ENCODE assay signal across 8 cellular contexts in the genomic region with DNA sequence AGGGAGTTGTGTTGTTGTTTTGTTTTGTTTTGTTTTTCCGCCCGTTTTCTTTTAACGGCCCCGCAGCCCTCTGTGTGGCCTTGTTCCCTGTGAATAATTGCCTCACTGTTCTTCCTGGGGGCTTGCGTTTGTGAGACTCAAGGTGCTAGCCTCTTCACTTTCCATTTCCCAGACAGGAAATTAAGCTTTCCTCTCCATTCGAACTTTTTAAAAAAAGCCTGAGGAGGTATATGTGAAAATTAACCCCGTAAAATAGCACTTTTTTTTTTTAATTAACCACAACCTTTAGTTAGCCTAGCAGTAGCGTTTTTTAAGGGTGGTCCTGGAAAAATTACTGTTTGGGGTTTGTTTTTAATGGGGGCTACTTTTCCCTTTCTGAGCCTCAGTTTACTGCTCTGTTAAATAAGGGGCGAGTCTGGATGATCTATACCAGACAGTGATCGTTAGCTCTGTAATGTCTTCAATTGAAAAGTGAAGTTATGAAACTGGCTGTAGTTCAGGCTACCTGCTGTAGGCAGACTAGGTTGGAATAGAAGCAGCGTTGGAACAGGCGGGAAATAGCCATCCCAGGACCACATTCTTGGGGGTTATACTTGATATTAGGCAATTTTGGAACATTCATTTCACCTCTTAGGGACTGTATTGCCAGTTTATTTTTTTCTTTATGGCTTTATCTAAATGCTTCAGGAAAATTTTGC. TPM values are rescaled to one million over a fixed set of nuclear protein-coding genes. Genes with fewer than 3 reads are reported as not detected.
DNase-seq lines count a peak whose midpoint lies in the region; ATAC-seq and TF ChIP-seq lines count a peak whose summit lies in the region.

No MANE protein-coding gene starts in this region.

- peaks cover 45 to 67% of the 10 kb centered on the region in 2 donors for H3K4me1 ChIP-seq in thoracic aorta (ENCODE audit: control insufficient read depth in 1 of 2, low read depth in 2 of 2)

- peak overlapping the region; percentile 93 for H3K27ac ChIP-seq in thoracic aorta

- DNase-seq in activated CD8-positive, alpha-beta T cell treated with anti-CD3 and anti-CD28 coated beads for 36 hours = no peak
- DNase-seq in thoracic aorta (ENCODE audit: low spot score) = no peak
- no peak for DNase-seq in AG20443 (ENCODE audit: low spot score)
- no peak for DNase-seq in NCI-H1092 (lab: John Stamatoyannopoulos, UW)

- no peaks in the 10 kb centered on the region for H3K27me3 ChIP-seq in thoracic aorta (replicated peaks; ENCODE audit: insufficient read depth)

- ATAC-seq in GM18868 (IDR thresholded peaks at IDR 0.05; ENCODE audit: unreplicated experiment) (peak; percentile 1), HG03159 (IDR thresholded peaks at IDR 0.05; ENCODE audit: unreplicated experiment) (peak; percentile 8), thoracic aorta (ENCODE audit: insufficient number of reproducible peaks, low FRiP score, low read depth) (no peak), HG02852 (IDR thresholded peaks at IDR 0.05; ENCODE audit: unreplicated experiment) (no peak)
- ATAC-seq in activated CD8-positive, alpha-beta T cell treated with anti-CD3 and anti-CD28 coated beads for 36 hours = peak; percentile 2

- H3K4me3 Mint-ChIP-seq in activated CD8-positive, alpha-beta T cell treated with anti-CD3 and anti-CD28 coated beads for 36 hours = peak overlapping the region; percentile 93

- H3K4me3 ChIP-seq in iPS-18c (ENCODE audit: insufficient read depth, low read depth, low read length) = peak overlapping the region; percentile 88
- H3K4me3 ChIP-seq in thoracic aorta = peak overlapping the region; percentile 96

- POLR2A ChIA-PET in activated CD8-positive, alpha-beta T cell treated with anti-CD3 and anti-CD28 coated beads for 36 hours (lab: Charles Lee) = interaction anchor here (0.8 to 3.0 kb wide), 9 partner anchors 8 to 418 kb away, joined by 3 to 16 read pairs (median 4); no protein-coding TSS in a partner anchor

- no peak for TF ChIP-seq CTCF in activated CD8-positive, alpha-beta T cell treated with anti-CD3 and anti-CD28 coated beads for 36 hours (IDR thresholded peaks at IDR 0.05)
- TF ChIP-seq CTCF in thoracic aorta (IDR thresholded peaks at IDR 0.05) = no peak

- H3K4me1 Mint-ChIP-seq in activated CD8-positive, alpha-beta T cell treated with anti-CD3 and anti-CD28 coated beads for 36 hours (ENCODE audit: low read depth) = peaks cover 31% of the 10 kb centered on the region

- CTCF ChIA-PET in activated CD8-positive, alpha-beta T cell treated with anti-CD3 and anti-CD28 coated beads for 36 hours (lab: Charles Lee) = interaction anchor here (1.2 to 3.3 kb wide), 5 partner anchors 9 to 196 kb away, joined by 3 to 24 read pairs (median 11); no protein-coding TSS in a partner anchor

- no peaks in the 10 kb centered on the region for H3K9me3 Mint-ChIP-seq in activated CD8-positive, alpha-beta T cell treated with anti-CD3 and anti-CD28 coated beads for 36 hours

- H3K36me3 ChIP-seq in thoracic aorta = no peaks in the 10 kb centered on the region

- intact Hi-C loops in activated CD8-positive, alpha-beta T cell treated with anti-CD3 and anti-CD28 coated beads for 36 hours (cut with micrococcal nuclease) = loop anchor here (5.0 kb wide), 3 partner anchors 40 to 415 kb away; a partner anchor contains a TSS

- H3K36me3 Mint-ChIP-seq in activated CD8-positive, alpha-beta T cell treated with anti-CD3 and anti-CD28 coated beads for 36 hours (ENCODE audit: low read depth) = peaks cover 38% of the 10 kb centered on the region

- peak overlapping the region; percentile 95 for H3K27ac Mint-ChIP-seq in activated CD8-positive, alpha-beta T cell treated with anti-CD3 and anti-CD28 coated beads for 36 hours

- no peaks in the 10 kb centered on the region for H3K9me3 ChIP-seq in iPS-18c (ENCODE audit: control insufficient read depth, insufficient read depth, low read length)
- no peaks in the 10 kb centered on the region for H3K9me3 ChIP-seq in thoracic aorta

- H3K27me3 Mint-ChIP-seq in activated CD8-positive, alpha-beta T cell treated with anti-CD3 and anti-CD28 coated beads for 36 hours = no peaks in the 10 kb centered on the region

RNA-seq across cellular contexts. Expression of a gene that starts 1.7 kb away (rescaled TPM):
- total RNA-seq in activated CD8-positive, alpha-beta T cell treated with anti-CD3 and anti-CD28 coated beads for 36 hours = 100 to 1,000 TPM; 108 to 109 TPM
- total RNA-seq in thoracic aorta = 100 to 1,000 TPM in 1 of 2 donors, 10 to 100 TPM in 1; 66.3 to 109 TPM

RNA-seq across cellular contexts. Expression of a gene that starts 39.8 kb away (rescaled TPM):
- 10 to 100 TPM; 15.4 to 17.1 TPM for total RNA-seq in activated CD8-positive, alpha-beta T cell treated with anti-CD3 and anti-CD28 coated beads for 36 hours
- 10 to 100 TPM; 47.1 to 59.4 TPM for total RNA-seq in thoracic aorta

Comparison
In these comparisons a context has a peak if more than half of its experiments do, and no peak if none do; other contexts are left out.
1. ATAC-seq: peak in GM18868 (single experiment), HG03159 (single experiment) and activated CD8-positive, alpha-beta T cell treated with anti-CD3 and anti-CD28 coated beads for 36 hours (single experiment); none in thoracic aorta (single experiment) and HG02852 (single experiment).